ENCODE assay signal across 9 cellular contexts in genomic region chr3:70716832-70717231, GRCh38.
DNase-seq lines count a peak whose midpoint lies in the region; ATAC-seq, FAIRE-seq and TF ChIP-seq lines count a peak whose summit lies in the region.
"Had no signal": no experiment of that assay in that cellular context is flagged by ENCODE, and none has a peak within 500 bp of the region (broad histone marks: within the 10 kb centered on the region; RNA-seq: fewer than 3 reads in every experiment).

No MANE protein-coding gene starts in this region.

- H2BK20ac ChIP-seq in H1 (ENCODE audit: low read length): no peak overlapping the region

- H3K9me3 ChIP-seq in AG04450 (ENCODE audit: control insufficient read depth, insufficient read depth, low read length) (peaks cover 12% of the 10 kb centered on the region), H1 (ENCODE audit: insufficient read depth in 2 of 2, low read depth in 1 of 2, low read length in 1 of 2) (peaks cover 15 to 17% of the 10 kb centered on the region in 2 experiments), lower lobe of right lung (peaks cover 15% of the 10 kb centered on the region)

- H3K36me3 Mint-ChIP-seq in nephron progenitor cell (ENCODE audit: low read depth): peaks cover 9% of the 10 kb centered on the region

- no peak overlapping the region for H2BK12ac ChIP-seq in H1 (ENCODE audit: low read depth, low read length)

- H3K18ac ChIP-seq in H1 (ENCODE audit: extremely low read depth, low read length): no peak overlapping the region

- TF ChIP-seq EP300 in H1 (IDR thresholded peaks at IDR 0.05; ENCODE audit: borderline replicate concordance in 1 of 2, low read depth in 2 of 2, low read length in 2 of 2): no peak

- no peak overlapping the region for H3K56ac ChIP-seq in H1 (replicated peaks; ENCODE audit: insufficient read length, low read depth, low read length)

- no peaks in the 10 kb centered on the region for H3K27me3 ChIP-seq in AG04450 (ENCODE audit: control insufficient read depth, insufficient read depth, low read length)
- no peaks in the 10 kb centered on the region for H3K27me3 ChIP-seq in H1 (replicated peaks in 1 of 4; ENCODE audit: control insufficient read depth in 3 of 4, extremely low read depth in 1 of 4, insufficient read depth in 3 of 4, low read length in 3 of 4)
- no peaks in the 10 kb centered on the region for H3K27me3 ChIP-seq in lower lobe of right lung (ENCODE audit: low read depth)

- H3K36me3 ChIP-seq in H1 (ENCODE audit: control insufficient read depth in 2 of 4, insufficient read depth in 4 of 4, low read length in 3 of 4): peaks cover 0 to 4% (median 0%) of the 10 kb centered on the region in 4 experiments; a peak in 1 of 8 replicates
- no peaks in the 10 kb centered on the region for H3K36me3 ChIP-seq in lower lobe of right lung

- intact Hi-C loops in lower lobe of right lung (cut with DNase I): no loop called here

- peak; percentile 15 to 26; a peak in 3 of 4 replicates for TF ChIP-seq RAD21 in H1 (IDR thresholded peaks at IDR 0.05 in 1 of 2, conservative IDR thresholded peaks at IDR 0.05 in 1 of 2; ENCODE audit: low read depth in 2 of 2, low read length in 2 of 2)

- CTCF ChIA-PET in AG04450 (lab: Charles Lee) (interaction anchor here (0.6 to 1.3 kb wide), 15 partner anchors 9 to 965 kb away, joined by 3 to 6 read pairs (median 3); no protein-coding TSS in a partner anchor), H1 (lab: Charles Lee; ENCODE audit: partially characterized antibody) (interaction anchor here (0.8 to 1.1 kb wide), 2 partner anchors 9 to 13 kb away, joined by 3 to 5 read pairs; no protein-coding TSS in a partner anchor), GM10248 (lab: Yijun Ruan, JAX) (no interaction called here)

- H3K4me3 ChIP-seq in AG04450 (ENCODE audit: low read depth, low read length) (no peak overlapping the region), H1 (ENCODE audit: extremely low read depth in 1 of 4, insufficient read depth in 2 of 4, low read depth in 3 of 4, low read length in 4 of 4) (no peak overlapping the region), lower lobe of right lung (no peak overlapping the region)

- H3K4me1 Mint-ChIP-seq in nephron progenitor cell: no peaks in the 10 kb centered on the region

- no peak for ATAC-seq in lower lobe of right lung
- no peak for ATAC-seq in HG02885 (IDR thresholded peaks at IDR 0.05; ENCODE audit: poor library complexity, unreplicated experiment)
- no peak for ATAC-seq in GM18873 (IDR thresholded peaks at IDR 0.05; ENCODE audit: low FRiP score, unreplicated experiment)

- H3K27ac Mint-ChIP-seq in nephron progenitor cell: no peak overlapping the region

- no peak overlapping the region for H3K4me2 ChIP-seq in H1 (ENCODE audit: insufficient read depth in 1 of 2, low read depth in 2 of 2, low read length in 2 of 2)

- no peak overlapping the region for H4K5ac ChIP-seq in H1 (ENCODE audit: insufficient read length, low read depth, low read length)

- H3K4me1 ChIP-seq in H1 (replicated peaks in 1 of 4; ENCODE audit: control insufficient read depth in 3 of 4, insufficient read depth in 4 of 4, low read length in 3 of 4) (no peaks in the 10 kb centered on the region), lower lobe of right lung (no peaks in the 10 kb centered on the region)

- no peaks in the 10 kb centered on the region; the same call in 1 of the 2 replicates for H3K23me2 ChIP-seq in H1 (ENCODE audit: low read depth, low read length)

- 87% methylated on average over 4 of the region's 4 CpGs; no CpG with 5 or more reads in 1 of the 2 experiments for WGBS in H1 (ENCODE audit: extremely low coverage in 1 of 2, insufficient coverage in 1 of 2, insufficient read length in 1 of 2, insufficient replicate concordance in 2 of 2, low coverage in 1 of 2, low lambda C conversion rate in 2 of 2, missing lambda C conversion rate in 1 of 2), 2 experiments

- H3K23ac ChIP-seq in H1 (ENCODE audit: insufficient read length): no peak overlapping the region

- TF ChIP-seq CTCF in AG04450 (IDR thresholded peaks at IDR 0.05; ENCODE audit: low read depth, low read length) (peak; percentile 48), H1 (IDR thresholded peaks at IDR 0.05; ENCODE audit: control extremely low read depth in 1 of 3, insufficient read depth in 1 of 3, low read depth in 1 of 3, low read length in 3 of 3) (no peak), lower lobe of right lung (IDR thresholded peaks at IDR 0.05) (peak; percentile 33), nephron progenitor cell (IDR thresholded peaks at IDR 0.05) (no peak), GM10248 (IDR thresholded peaks at IDR 0.05; ENCODE audit: control extremely low read depth, extremely low read depth, low read depth, missing control alignments) (no peak)

- H2AFZ ChIP-seq in H1 (ENCODE audit: low read length): no peak overlapping the region

- H3K79me2 ChIP-seq in H1 (ENCODE audit: control insufficient read depth in 1 of 2, insufficient read depth in 2 of 2, low read length in 2 of 2): no peaks in the 10 kb centered on the region

- POLR2A ChIA-PET in AG04450 (lab: Yijun Ruan, JAX) (no interaction called here), H1 (lab: Charles Lee; ENCODE audit: partially characterized antibody) (no interaction called here), GM10248 (lab: Yijun Ruan, JAX) (no interaction called here)

- H3K27me3 Mint-ChIP-seq in nephron progenitor cell (ENCODE audit: low read depth, poor library complexity): no peaks in the 10 kb centered on the region

- no peak overlapping the region for H2AK5ac ChIP-seq in H1 (ENCODE audit: low read depth, low read length)

- no peak for FAIRE-seq in H1 (lab: Jason Lieb, UNC)

- H4K20me1 ChIP-seq in H1 (replicated peaks in 1 of 2; ENCODE audit: control insufficient read depth in 1 of 2, insufficient read depth in 2 of 2, low read length in 2 of 2): no peaks in the 10 kb centered on the region

- H3K79me1 ChIP-seq in H1 (ENCODE audit: low read depth, low read length): no peaks in the 10 kb centered on the region

- no peak overlapping the region for H2BK5ac ChIP-seq in H1 (ENCODE audit: low read depth, low read length)

- no peak overlapping the region for H2BK120ac ChIP-seq in H1 (replicated peaks; ENCODE audit: low read depth, low read length)

- H4K8ac ChIP-seq in H1 (ENCODE audit: extremely low read depth, insufficient read depth, low read length): no peak overlapping the region

- H3K14ac ChIP-seq in H1 (ENCODE audit: insufficient read length): no peak overlapping the region

- H3K4ac ChIP-seq in H1 (replicated peaks; ENCODE audit: insufficient read length, low read depth, low read length): no peak overlapping the region

- no peak overlapping the region for H3K4me3 Mint-ChIP-seq in nephron progenitor cell

- DNase-seq in AG04450 (ENCODE audit: low read depth, low spot score): no peak
- DNase-seq in Kasumi-1 (lab: John Stamatoyannopoulos, UW): peak; percentile 30 to 63
- no peak for DNase-seq in H1 (ENCODE audit: low read depth in 1 of 2, low spot score in 2 of 2)
- DNase-seq in lower lobe of right lung: no peak
- no peak for DNase-seq in nephron progenitor cell
- no peak for DNase-seq in GM10248 (ENCODE audit: extremely low spot score)
- DNase-seq: NCI-H510A treated with DMSO at 0.1 percent for 48 hours had no signal

- no peak for TF ChIP-seq POLR2A in H1 (IDR thresholded peaks at IDR 0.05; ENCODE audit: control extremely low read depth in 1 of 2, low read depth in 2 of 2, low read length in 2 of 2)

- H2BK15ac ChIP-seq in H1 (ENCODE audit: low read length): no peak overlapping the region

- H3K27ac ChIP-seq in AG04450 (ENCODE audit: low read depth, low read length) (no peak overlapping the region), H1 (ENCODE audit: low read depth, low read length) (no peak overlapping the region), lower lobe of right lung (no peak overlapping the region)

- no peak overlapping the region for H3K9ac ChIP-seq in H1 (replicated peaks in 1 of 4; ENCODE audit: extremely low read depth in 1 of 4, low read depth in 3 of 4, low read length in 3 of 4)

- peaks cover 27% of the 10 kb centered on the region for H3K9me3 Mint-ChIP-seq in nephron progenitor cell

- H4K91ac ChIP-seq in H1 (replicated peaks; ENCODE audit: insufficient read length, low read length): no peak overlapping the region

TF ChIP-seq in H1, 55 proteins besides CTCF, POLR2A, EP300 and RAD21 (continues in another document):
- no peak for TF ChIP-seq GTF2F1 (IDR thresholded peaks at IDR 0.05; ENCODE audit: borderline replicate concordance, low read depth, low read length)

Comparison
In these comparisons a context has a peak if more than half of its experiments do, and no peak if none do; other contexts are left out.
1. DNase-seq: peak in Kasumi-1 (2 of 2); none in AG04450 (single experiment), H1 (0 of 2), lower lobe of right lung (single experiment), nephron progenitor cell (single experiment) and GM10248 (single experiment).
2. CTCF ChIP-seq: peak in AG04450 (single experiment) and lower lobe of right lung (single experiment); none in H1 (0 of 3), nephron progenitor cell (single experiment) and GM10248 (single experiment).